ENCODE assay signal across 24 cellular contexts in genomic region chr14:68448379-68448778, GRCh38.
DNase-seq lines count a peak whose midpoint lies in the region; ATAC-seq and TF ChIP-seq lines count a peak whose summit lies in the region.
"Had no signal": no experiment of that assay in that cellular context is flagged by ENCODE, and none has a peak within 500 bp of the region (broad histone marks: within the 10 kb centered on the region; RNA-seq: fewer than 3 reads in every experiment).

No MANE protein-coding gene starts in this region.

- no peaks in the 10 kb centered on the region for H3K9me3 ChIP-seq in breast epithelium
- H3K9me3 ChIP-seq in gastroesophageal sphincter, result no peaks in the 10 kb centered on the region
- H3K9me3 ChIP-seq in effector memory CD4-positive, alpha-beta T cell (ENCODE audit: control insufficient read depth, low read length), result no peaks in the 10 kb centered on the region
- H3K9me3 ChIP-seq: SJCRH30, tibial nerve had no signal

- TF ChIP-seq POLR2A in breast epithelium (IDR thresholded peaks at IDR 0.05) (no peak), gastroesophageal sphincter (IDR thresholded peaks at IDR 0.05) (no peak), erythroblast (IDR thresholded peaks at IDR 0.05; ENCODE audit: low read length) (no peak)

- no peak overlapping the region for H3K4me3 ChIP-seq in breast epithelium
- no peak overlapping the region for H3K4me3 ChIP-seq in gastroesophageal sphincter
- no peak overlapping the region for H3K4me3 ChIP-seq in effector memory CD4-positive, alpha-beta T cell (ENCODE audit: insufficient read depth, low read depth, low read length, poor library complexity, severe bottlenecking)
- H3K4me3 ChIP-seq: dorsolateral prefrontal cortex, SJCRH30, tibial nerve had no signal

- no peak overlapping the region for H3K27ac Mint-ChIP-seq in MCF 10A (ENCODE audit: low read depth, unreplicated experiment)
- peak overlapping the region; percentile 44 for H3K27ac Mint-ChIP-seq in progenitor cell of endocrine pancreas
- no peak overlapping the region for H3K27ac Mint-ChIP-seq in glutamatergic neuron (ENCODE audit: unreplicated experiment)
- H3K27ac Mint-ChIP-seq: activated CD4-positive, alpha-beta T cell treated with anti-CD3 and anti-CD28 coated beads for 36 hours; activated naive CD4-positive, alpha-beta T cell treated with anti-CD3 and anti-CD28 coated beads, Interleukin-2, amount 10 ng/mL, durations not matched to agents 7 days and 5 days; CD4-positive, alpha-beta T cell had no signal

- TF ChIP-seq CTCF in breast epithelium (IDR thresholded peaks at IDR 0.05), result no peak
- no peak for TF ChIP-seq CTCF in MCF 10A (IDR thresholded peaks at IDR 0.05; ENCODE audit: unreplicated experiment)
- TF ChIP-seq CTCF in gastroesophageal sphincter (IDR thresholded peaks at IDR 0.05), result no peak
- no peak for TF ChIP-seq CTCF in progenitor cell of endocrine pancreas (IDR thresholded peaks at IDR 0.05; ENCODE audit: unreplicated experiment)
- no peak for TF ChIP-seq CTCF in glutamatergic neuron (IDR thresholded peaks at IDR 0.05; ENCODE audit: partially characterized antibody, unreplicated experiment)

- no peak for DNase-seq in breast epithelium (ENCODE audit: low spot score in 2 of 2)
- no peak for DNase-seq in MCF 10A (ENCODE audit: unreplicated experiment)
- no peak for DNase-seq in progenitor cell of endocrine pancreas (ENCODE audit: low spot score, unreplicated experiment)
- no peak for DNase-seq in HuH-7 (ENCODE audit: low spot score)
- DNase-seq in erythroblast (lab: John Stamatoyannopoulos, UW), result no peak
- no peak for DNase-seq in glutamatergic neuron
- DNase-seq in effector memory CD4-positive, alpha-beta T cell, result no peak
- DNase-seq: activated CD4-positive, alpha-beta T cell treated with anti-CD3 and anti-CD28 coated beads for 36 hours; activated naive CD4-positive, alpha-beta T cell treated with anti-CD3 and anti-CD28 coated beads, Interleukin-2, amount 10 ng/mL, durations not matched to agents 7 days and 5 days; amniotic stem cell; brain microvascular endothelial cell; CD4-positive, alpha-beta T cell; dorsolateral prefrontal cortex; Kasumi-1; NCI-H1694; NCI-H510A; RPMI8226; SJCRH30; stimulated activated CD4-positive, alpha-beta T cell treated with anti-CD3 and anti-CD28 coated beads, Interleukin-4, amount 100 ng/mL, for 24 hours; SW 1271 had no signal

- POLR2A ChIA-PET in MCF 10A (lab: Yijun Ruan, JAX), result interaction anchor here (0.6 to 3.0 kb wide), 5 partner anchors 10 to 924 kb away, joined by 3 to 13 read pairs (median 3); no protein-coding TSS in a partner anchor

- H3K4me3 Mint-ChIP-seq in MCF 10A (ENCODE audit: unreplicated experiment) (no peak overlapping the region), progenitor cell of endocrine pancreas (ENCODE audit: low read depth) (no peak overlapping the region), glutamatergic neuron (ENCODE audit: unreplicated experiment) (no peak overlapping the region)
- H3K4me3 Mint-ChIP-seq: activated CD4-positive, alpha-beta T cell treated with anti-CD3 and anti-CD28 coated beads for 36 hours; activated naive CD4-positive, alpha-beta T cell treated with anti-CD3 and anti-CD28 coated beads, Interleukin-2, amount 10 ng/mL, durations not matched to agents 7 days and 5 days; activated T-helper 17 cell treated with anti-CD3 and anti-CD28 coated beads, Interleukin-2, amount 50 U/mL, for 72 hours; CD4-positive, alpha-beta T cell had no signal

- CTCF ChIA-PET in MCF 10A (lab: Yijun Ruan, JAX), result interaction anchor here (0.6 to 1.1 kb wide), 5 partner anchors 16 to 343 kb away, joined by 3 to 4 read pairs (median 4); no protein-coding TSS in a partner anchor

- no peaks in the 10 kb centered on the region for H3K36me3 ChIP-seq in breast epithelium
- H3K36me3 ChIP-seq in gastroesophageal sphincter, result no peaks in the 10 kb centered on the region
- no peaks in the 10 kb centered on the region for H3K36me3 ChIP-seq in effector memory CD4-positive, alpha-beta T cell (ENCODE audit: control insufficient read depth, insufficient read depth, low read length)
- H3K36me3 ChIP-seq: brain microvascular endothelial cell, SJCRH30, tibial nerve had no signal

- ATAC-seq in gastroesophageal sphincter, result no peak
- ATAC-seq: activated CD4-positive, alpha-beta T cell treated with anti-CD3 and anti-CD28 coated beads for 36 hours; activated T-helper 17 cell treated with anti-CD3 and anti-CD28 coated beads, Interleukin-2, amount 50 U/mL, for 72 hours had no signal

- WGBS in gastroesophageal sphincter (ENCODE audit: low coverage in 1 of 2), 2 donors, result 25 to 35% methylated on average over 3 of the region's 3 CpGs

- H3K4me1 Mint-ChIP-seq in MCF 10A (ENCODE audit: insufficient read depth, unreplicated experiment) (peaks cover 25% of the 10 kb centered on the region), progenitor cell of endocrine pancreas (ENCODE audit: low read depth) (peaks cover 13% of the 10 kb centered on the region), glutamatergic neuron (ENCODE audit: low read depth, unreplicated experiment) (peaks cover 11% of the 10 kb centered on the region)
- H3K4me1 Mint-ChIP-seq: activated naive CD4-positive, alpha-beta T cell treated with anti-CD3 and anti-CD28 coated beads, Interleukin-2, amount 10 ng/mL, durations not matched to agents 7 days and 5 days; activated T-helper 17 cell treated with anti-CD3 and anti-CD28 coated beads, Interleukin-2, amount 50 U/mL, for 72 hours had no signal

- H3K9me3 Mint-ChIP-seq in MCF 10A (ENCODE audit: unreplicated experiment) (peaks cover 6% of the 10 kb centered on the region), progenitor cell of endocrine pancreas (ENCODE audit: low read depth) (no peaks in the 10 kb centered on the region), glutamatergic neuron (ENCODE audit: unreplicated experiment) (no peaks in the 10 kb centered on the region)
- H3K9me3 Mint-ChIP-seq: activated naive CD4-positive, alpha-beta T cell treated with anti-CD3 and anti-CD28 coated beads, Interleukin-2, amount 10 ng/mL, durations not matched to agents 7 days and 5 days; activated T-helper 17 cell treated with anti-CD3 and anti-CD28 coated beads, Interleukin-2, amount 50 U/mL, for 72 hours; CD4-positive, alpha-beta T cell had no signal

- H3K36me3 Mint-ChIP-seq in MCF 10A (ENCODE audit: insufficient read depth, unreplicated experiment), result no peaks in the 10 kb centered on the region
- no peaks in the 10 kb centered on the region for H3K36me3 Mint-ChIP-seq in progenitor cell of endocrine pancreas (ENCODE audit: insufficient read depth)
- no peaks in the 10 kb centered on the region for H3K36me3 Mint-ChIP-seq in glutamatergic neuron (ENCODE audit: unreplicated experiment)
- H3K36me3 Mint-ChIP-seq: activated naive CD4-positive, alpha-beta T cell treated with anti-CD3 and anti-CD28 coated beads, Interleukin-2, amount 10 ng/mL, durations not matched to agents 7 days and 5 days had no signal

- intact Hi-C loops in breast epithelium (cut with DNase I; ENCODE audit: low total_unique reads), result loop anchor here (10.0 kb wide), 1 partner anchor 626 kb away; no protein-coding TSS in a partner anchor
- intact Hi-C loops in MCF 10A (cut with micrococcal nuclease), result no loop called here

- peaks cover 0 to 14% of the 10 kb centered on the region in 2 donors for H3K4me1 ChIP-seq in breast epithelium
- H3K4me1 ChIP-seq in gastroesophageal sphincter, result peaks cover 10 to 71% (median 17%) of the 10 kb centered on the region in 3 donors
- no peaks in the 10 kb centered on the region for H3K4me1 ChIP-seq in effector memory CD4-positive, alpha-beta T cell (ENCODE audit: control insufficient read depth, insufficient read depth, low read length, poor library complexity, severe bottlenecking)

- BruUV-seq in MCF 10A (replicated peaks; lab: Mats Ljungman, UMichigan), result no TSS peak

- no peaks in the 10 kb centered on the region for H3K27me3 ChIP-seq in breast epithelium
- no peaks in the 10 kb centered on the region for H3K27me3 ChIP-seq in gastroesophageal sphincter
- H3K27me3 ChIP-seq in effector memory CD4-positive, alpha-beta T cell (replicated peaks; ENCODE audit: control insufficient read depth, insufficient read depth, low read length, poor library complexity, severe bottlenecking), result no peaks in the 10 kb centered on the region
- H3K27me3 ChIP-seq: brain microvascular endothelial cell, dorsolateral prefrontal cortex, SJCRH30, tibial nerve had no signal

- TF ChIP-seq EP300 in gastroesophageal sphincter (IDR thresholded peaks at IDR 0.05), result no peak

- H3K27me3 Mint-ChIP-seq in MCF 10A (ENCODE audit: insufficient read depth, unreplicated experiment), result no peaks in the 10 kb centered on the region
- no peaks in the 10 kb centered on the region for H3K27me3 Mint-ChIP-seq in progenitor cell of endocrine pancreas
- H3K27me3 Mint-ChIP-seq in glutamatergic neuron (ENCODE audit: unreplicated experiment), result no peaks in the 10 kb centered on the region
- H3K27me3 Mint-ChIP-seq: activated CD4-positive, alpha-beta T cell treated with anti-CD3 and anti-CD28 coated beads for 36 hours; activated naive CD4-positive, alpha-beta T cell treated with anti-CD3 and anti-CD28 coated beads, Interleukin-2, amount 10 ng/mL, durations not matched to agents 7 days and 5 days; activated T-helper 17 cell treated with anti-CD3 and anti-CD28 coated beads, Interleukin-2, amount 50 U/mL, for 72 hours; CD4-positive, alpha-beta T cell had no signal

- H3K27ac ChIP-seq in breast epithelium (peak overlapping the region; percentile 36 to 67), gastroesophageal sphincter (peak overlapping the region; percentile 70 to 81 (median 74))
- H3K27ac ChIP-seq in effector memory CD4-positive, alpha-beta T cell (ENCODE audit: insufficient read depth, low read length, poor library complexity, severe bottlenecking), result no peak overlapping the region
- H3K27ac ChIP-seq: brain microvascular endothelial cell, dorsolateral prefrontal cortex, HL-60, SJCRH30 had no signal
